Comparison of ENCODE assay signal across 8 cellular contexts in genomic region chr1:220733090-220733569, GRCh38. TPM values are rescaled to one million over a fixed set of nuclear protein-coding genes. Genes with fewer than 3 reads are reported as not detected.
DNase-seq lines count a peak whose midpoint lies in the region; ATAC-seq and TF ChIP-seq lines count a peak whose summit lies in the region.

No MANE protein-coding gene starts in this region.

- DNase-seq in AML-193 (lab: John Stamatoyannopoulos, UW) (peak; percentile 68 to 77), NCI-H510A (lab: John Stamatoyannopoulos, UW) (peak; percentile 31), coronary artery (ENCODE audit: low spot score) (peak; percentile 93), lower leg skin (ENCODE audit: low spot score in 2 of 2) (peak; percentile 63 to 96)
- DNase-seq in activated CD4-positive, alpha-beta T cell treated with anti-CD3 and anti-CD28 coated beads for 36 hours: peak; percentile 88
- peak; percentile 61 to 79 for DNase-seq in stimulated activated CD4-positive, alpha-beta T cell treated with anti-CD3 and anti-CD28 coated beads, Interleukin-4, amount 100 ng/mL, for 48 hours (ENCODE audit: low read depth in 2 of 2)

- H3K9me3 Mint-ChIP-seq in activated CD4-positive, alpha-beta T cell treated with anti-CD3 and anti-CD28 coated beads for 36 hours (ENCODE audit: low read depth): no peaks in the 10 kb centered on the region

- peaks cover 3% of the 10 kb centered on the region for H3K27me3 Mint-ChIP-seq in activated CD4-positive, alpha-beta T cell treated with anti-CD3 and anti-CD28 coated beads for 36 hours

- 1 to 2% methylated on average over 15 of the region's 15 CpGs for WGBS in lower leg skin, 2 donors

- H3K4me3 ChIP-seq in coronary artery (peak overlapping the region; percentile 55), lower leg skin (ENCODE audit: low read depth, poor library complexity, severe bottlenecking) (no peak overlapping the region)

- intact Hi-C loops in activated CD4-positive, alpha-beta T cell treated with anti-CD3 and anti-CD28 coated beads for 36 hours (cut with DNase I, micrococcal nuclease): loop anchor here (1.0 to 5.0 kb wide), 8 partner anchors 42 to 896 kb away; partner anchors contain the start of genes C1orf115 (in 2 of the 2) and MARK1 (in 1 of the 2)
- intact Hi-C loops in lower leg skin (cut with DNase I; ENCODE audit: low total_unique reads): no loop called here

- POLR2A ChIA-PET in activated CD4-positive, alpha-beta T cell treated with anti-CD3 and anti-CD28 coated beads for 36 hours (lab: Charles Lee): no interaction called here

- H3K27ac Mint-ChIP-seq in activated CD4-positive, alpha-beta T cell treated with anti-CD3 and anti-CD28 coated beads for 36 hours: peak overlapping the region; percentile 29

- no peaks in the 10 kb centered on the region for H3K36me3 Mint-ChIP-seq in activated CD4-positive, alpha-beta T cell treated with anti-CD3 and anti-CD28 coated beads for 36 hours (ENCODE audit: low read depth)

- ATAC-seq in GM19035 (IDR thresholded peaks at IDR 0.05; ENCODE audit: unreplicated experiment): peak; percentile 92
- peak; percentile 95 for ATAC-seq in HG03280 (IDR thresholded peaks at IDR 0.05; ENCODE audit: unreplicated experiment)
- peak; percentile 93 for ATAC-seq in activated CD4-positive, alpha-beta T cell treated with anti-CD3 and anti-CD28 coated beads for 36 hours

- peaks cover 8% of the 10 kb centered on the region for H3K4me1 Mint-ChIP-seq in activated CD4-positive, alpha-beta T cell treated with anti-CD3 and anti-CD28 coated beads for 36 hours

- TF ChIP-seq CTCF in coronary artery (IDR thresholded peaks at IDR 0.05) (peak; percentile 82), lower leg skin (IDR thresholded peaks at IDR 0.05) (peak in 1 of 3 donors; percentile 43)

- peak overlapping the region; percentile 71 to 86 for H3K27ac ChIP-seq in coronary artery

- CTCF ChIA-PET in activated CD4-positive, alpha-beta T cell treated with anti-CD3 and anti-CD28 coated beads for 36 hours (lab: Charles Lee): interaction anchor here (0.6 to 2.3 kb wide), 34 partner anchors 9 to 1094 kb away, joined by 3 to 13 read pairs (median 4); no protein-coding TSS in a partner anchor

- TF ChIP-seq POLR2A in lower leg skin (IDR thresholded peaks at IDR 0.05): no peak

- no peak overlapping the region for H3K4me3 Mint-ChIP-seq in activated CD4-positive, alpha-beta T cell treated with anti-CD3 and anti-CD28 coated beads for 36 hours

RNA-seq across cellular contexts. Expression of gene MTARC2, which starts 15.0 kb away (rescaled TPM):
- not detected for total RNA-seq in activated CD4-positive, alpha-beta T cell treated with anti-CD3 and anti-CD28 coated beads for 36 hours
- total RNA-seq in lower leg skin: 1 to 10 TPM; 4.3 to 8.6 (median 5.6) TPM

RNA-seq across cellular contexts. Expression of gene C1orf115, which starts 43.0 kb away (rescaled TPM):
- total RNA-seq in activated CD4-positive, alpha-beta T cell treated with anti-CD3 and anti-CD28 coated beads for 36 hours: under 1 TPM; 0.63 to 0.78 TPM
- total RNA-seq in lower leg skin: 10 to 100 TPM in 2 of 4 donors, 1 to 10 TPM in 2; 7.5 to 20.5 (median 13.3) TPM

RNA-seq across cellular contexts. Expression of gene MTARC1, which starts 53.6 kb away (rescaled TPM):
- total RNA-seq in activated CD4-positive, alpha-beta T cell treated with anti-CD3 and anti-CD28 coated beads for 36 hours: not detected
- 1 to 10 TPM; 1.9 to 3.9 (median 2.4) TPM for total RNA-seq in lower leg skin

Comparison
In these comparisons a context has a peak if more than half of its experiments do, and no peak if none do; other contexts are left out.
1. DNase-seq: peak in every context shown above with its lines; median percentile 93 in coronary artery; 88 in activated CD4-positive, alpha-beta T cell treated with anti-CD3 and anti-CD28 coated beads for 36 hours; 80 in lower leg skin; 72 in AML-193; 70 in stimulated activated CD4-positive, alpha-beta T cell treated with anti-CD3 and anti-CD28 coated beads, Interleukin-4, amount 100 ng/mL, for 48 hours; 31 in NCI-H510A.
2. RNA of gene MTARC2, which starts 15.0 kb away (total RNA-seq): 4.3 to 8.6 TPM in lower leg skin; not detected in activated CD4-positive, alpha-beta T cell treated with anti-CD3 and anti-CD28 coated beads for 36 hours; every median in the first group is over 4 times any median in the second.
3. RNA of gene C1orf115, which starts 43.0 kb away (total RNA-seq): 7.5 to 20.5 TPM in lower leg skin; 0.63 to 0.78 TPM in activated CD4-positive, alpha-beta T cell treated with anti-CD3 and anti-CD28 coated beads for 36 hours; every median in the first group is over 4 times any median in the second.
4. Peak in every context shown above with its lines, with median percentiles within 50 percentile points of each other: ATAC-seq.